Comparison of ENCODE assay signal across 24 cellular contexts in genomic region chr3:128252083-128252482, GRCh38.
"Had no signal": no experiment of that assay in that cellular context is flagged by ENCODE, and none has a peak within 500 bp of the region (broad histone marks: within the 10 kb centered on the region; RNA-seq: fewer than 3 reads in every experiment).

No MANE protein-coding gene starts in this region.

- H3K9me3 Mint-ChIP-seq: dendritic cell treated with granulocyte-macrophage colony-stimulating factor and Interleukin-4, amounts not matched to agents 40 ng/mL and 50 ng/mL, for 4 days had no signal

- H3K9me3 ChIP-seq: gastrocnemius medialis, neutrophil, sigmoid colon, stomach had no signal

- H3K27me3 ChIP-seq: gastrocnemius medialis, heart right ventricle, neutrophil, sigmoid colon, stomach had no signal

- H3K36me3 ChIP-seq: neutrophil had no signal

- ATAC-seq: esophagus mucosa, gastrocnemius medialis had no signal

- H3K27me3 Mint-ChIP-seq: dendritic cell treated with granulocyte-macrophage colony-stimulating factor and Interleukin-4, amounts not matched to agents 40 ng/mL and 50 ng/mL, for 4 days; naive B cell; type B pancreatic cell had no signal

- H3K4me3 Mint-ChIP-seq: dendritic cell treated with granulocyte-macrophage colony-stimulating factor and Interleukin-4, amounts not matched to agents 40 ng/mL and 50 ng/mL, for 4 days; naive B cell; nephron progenitor cell; type B pancreatic cell had no signal

- H3K27ac Mint-ChIP-seq: dendritic cell treated with granulocyte-macrophage colony-stimulating factor and Interleukin-4, amounts not matched to agents 40 ng/mL and 50 ng/mL, for 4 days; nephron progenitor cell; type B pancreatic cell had no signal

- FAIRE-seq: colon, keratinocyte, urothelium cell line had no signal

- H3K4me3 ChIP-seq: gastrocnemius medialis, heart right ventricle, lung, sigmoid colon, skin epidermis, stomach had no signal

- DNase-seq: cerebellar nuclear complex; gastrocnemius medialis; heart right ventricle; hypothalamus; left cardiac atrium; left ventricle myocardium superior; mesenchymal stem cell; naive B cell; nephron progenitor cell; posterior cingulate gyrus; sigmoid colon; stimulated activated CD4-positive, alpha-beta T cell treated with anti-CD3 and anti-CD28 coated beads, Interleukin-12 subunit alpha, Interleukin-12 subunit beta, amount 100 ng/mL, for 4 hours; stimulated activated naive CD4-positive, alpha-beta T cell; stomach; substantia nigra had no signal

- H3K4me1 ChIP-seq: sigmoid colon, stomach had no signal

- H3K27ac ChIP-seq: neutrophil, sigmoid colon, skin epidermis, stomach had no signal
